Comparison of ENCODE assay signal across 8 cellular contexts in the genomic region with DNA sequence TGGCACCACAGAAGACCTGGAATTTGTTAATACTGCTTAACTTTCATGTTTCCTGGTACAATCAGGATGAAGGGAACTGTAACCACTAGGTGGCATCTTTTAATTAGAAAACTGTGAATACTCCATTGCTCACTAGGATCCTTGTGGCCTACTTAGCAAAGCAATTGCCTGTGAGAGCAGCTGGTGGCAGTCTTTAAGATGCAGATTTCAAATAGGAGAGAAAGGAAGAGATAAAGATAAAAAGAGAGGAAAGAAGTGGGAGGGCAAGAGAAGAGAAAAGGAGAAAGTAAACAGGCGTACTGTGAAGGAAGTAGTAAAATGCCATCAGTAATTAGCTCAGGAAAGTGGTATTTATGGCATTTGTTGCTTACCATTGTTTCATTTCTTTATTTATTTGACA.
DNase-seq lines count a peak whose midpoint lies in the region; ATAC-seq and TF ChIP-seq lines count a peak whose summit lies in the region.

No MANE protein-coding gene starts in this region.

- no peak for TF ChIP-seq POLR2A in heart left ventricle (IDR thresholded peaks at IDR 0.05)
- no peak for TF ChIP-seq POLR2A in prostate gland (IDR thresholded peaks at IDR 0.05)

- peaks cover 9 to 10% of the 10 kb centered on the region in 2 experiments for H3K9me3 ChIP-seq in CD4-positive, CD25-positive, alpha-beta regulatory T cell (ENCODE audit: control insufficient read depth in 2 of 2, low read length in 2 of 2)
- peaks cover 0 to 25% (median 17%) of the 10 kb centered on the region in 12 donors for H3K9me3 ChIP-seq in heart left ventricle
- H3K9me3 ChIP-seq in prostate gland, result no peaks in the 10 kb centered on the region

- peak; percentile 59 to 65 for ATAC-seq in CD4-positive, CD25-positive, alpha-beta regulatory T cell (ENCODE audit: low read depth in 2 of 2)
- peak; percentile 77 for ATAC-seq in activated B cell treated with CpG ODN at 0.5 μM for 24 hours (ENCODE audit: low read depth)
- ATAC-seq in heart left ventricle, result peak; percentile 71 to 96 (median 84)
- ATAC-seq in HG03196 (IDR thresholded peaks at IDR 0.05; ENCODE audit: unreplicated experiment), result no peak
- no peak for ATAC-seq in HG03521 (IDR thresholded peaks at IDR 0.05; ENCODE audit: unreplicated experiment)

- no peaks in the 10 kb centered on the region for H3K27me3 Mint-ChIP-seq in CD4-positive, CD25-positive, alpha-beta regulatory T cell
- no peaks in the 10 kb centered on the region for H3K27me3 Mint-ChIP-seq in activated B cell treated with CpG ODN at 0.5 μM for 24 hours

- POLR2A ChIA-PET in activated B cell treated with CpG ODN at 0.5 μM for 24 hours (lab: Charles Lee), result interaction anchor here (0.9 to 1.9 kb wide), 3 partner anchors 342 to 910 kb away, joined by 3 to 8 read pairs (median 3); no protein-coding TSS in a partner anchor

- no peaks in the 10 kb centered on the region for H3K36me3 ChIP-seq in CD4-positive, CD25-positive, alpha-beta regulatory T cell (ENCODE audit: control insufficient read depth, insufficient read depth, low read length)
- H3K36me3 ChIP-seq in heart left ventricle (no peaks in the 10 kb centered on the region), prostate gland (no peaks in the 10 kb centered on the region)

- H3K4me1 Mint-ChIP-seq in CD4-positive, CD25-positive, alpha-beta regulatory T cell, result peaks cover 3 to 7% (median 4%) of the 10 kb centered on the region in 4 donors
- H3K4me1 Mint-ChIP-seq in activated B cell treated with CpG ODN at 0.5 μM for 24 hours, result peaks cover 4% of the 10 kb centered on the region

- DNase-seq in CD4-positive, CD25-positive, alpha-beta regulatory T cell, result peak in 2 of 3 donors; percentile 49 to 63
- DNase-seq in GM20000 (ENCODE audit: low spot score) (peak; percentile 42), NCI-H2171 treated with DMSO at 0.1 percent for 48 hours (lab: John Stamatoyannopoulos, UW) (peak; percentile 88), activated B cell treated with CpG ODN at 0.5 μM for 24 hours (no peak), heart left ventricle (peak in 3 of 5 donors; percentile 27 to 30 (median 30)), prostate gland (ENCODE audit: low spot score) (peak; percentile 59)

- no peak overlapping the region for H3K4me3 ChIP-seq in CD4-positive, CD25-positive, alpha-beta regulatory T cell (ENCODE audit: low read depth, low read length)
- H3K4me3 ChIP-seq in heart left ventricle (no peak overlapping the region), prostate gland (no peak overlapping the region)

- 44 to 53% (median 45%) methylated on average over 1 of the region's 1 CpG for WGBS in heart left ventricle, 4 donors
- 16% methylated on average over 1 of the region's 1 CpG for WGBS in prostate gland

- no peak overlapping the region for H3K27ac ChIP-seq in CD4-positive, CD25-positive, alpha-beta regulatory T cell (ENCODE audit: insufficient read depth, low read length, poor library complexity, severe bottlenecking)
- peak overlapping the region in 10 of 12 donors; percentile 8 to 58 (median 31) for H3K27ac ChIP-seq in heart left ventricle
- peak overlapping the region; percentile 17 to 55 for H3K27ac ChIP-seq in prostate gland

- H3K4me1 ChIP-seq in CD4-positive, CD25-positive, alpha-beta regulatory T cell (ENCODE audit: control insufficient read depth, insufficient read depth, low read length, poor library complexity, severe bottlenecking), result peaks cover 6% of the 10 kb centered on the region
- H3K4me1 ChIP-seq in heart left ventricle, result peaks cover 0 to 23% (median 6%) of the 10 kb centered on the region in 12 donors
- H3K4me1 ChIP-seq in prostate gland (replicated peaks), result no peaks in the 10 kb centered on the region

- CTCF ChIA-PET in activated B cell treated with CpG ODN at 0.5 μM for 24 hours (lab: Charles Lee), result interaction anchor here (0.6 to 3.7 kb wide), 28 partner anchors 8 to 1195 kb away, joined by 3 to 22 read pairs (median 4); no protein-coding TSS in a partner anchor

- H3K36me3 Mint-ChIP-seq in CD4-positive, CD25-positive, alpha-beta regulatory T cell, result peaks cover 13% of the 10 kb centered on the region
- H3K36me3 Mint-ChIP-seq in activated B cell treated with CpG ODN at 0.5 μM for 24 hours (ENCODE audit: low read depth), result peaks cover 5% of the 10 kb centered on the region

- no peak overlapping the region for H3K27ac Mint-ChIP-seq in CD4-positive, CD25-positive, alpha-beta regulatory T cell
- no peak overlapping the region for H3K27ac Mint-ChIP-seq in activated B cell treated with CpG ODN at 0.5 μM for 24 hours

- no peaks in the 10 kb centered on the region for H3K27me3 ChIP-seq in CD4-positive, CD25-positive, alpha-beta regulatory T cell (ENCODE audit: control insufficient read depth, insufficient read depth, low read length)
- no peaks in the 10 kb centered on the region for H3K27me3 ChIP-seq in heart left ventricle
- H3K27me3 ChIP-seq in prostate gland (replicated peaks; ENCODE audit: insufficient read depth), result no peaks in the 10 kb centered on the region

- intact Hi-C loops in activated B cell treated with CpG ODN at 0.5 μM for 24 hours (cut with micrococcal nuclease) (loop anchor here (1.0 to 5.0 kb wide), 4 partner anchors 883 to 1173 kb away; no protein-coding TSS in a partner anchor), heart left ventricle (cut with DNase I) (loop anchor here in 3 of 10 donors (2.0 to 5.0 kb wide), 3 partner anchors 883 to 908 kb away; no protein-coding TSS in a partner anchor), prostate gland (cut with DNase I) (loop anchor here (2.0 kb wide), 1 partner anchor 883 kb away; no protein-coding TSS in a partner anchor)

- peak; percentile 3 for TF ChIP-seq CTCF in GM20000 (IDR thresholded peaks at IDR 0.05; ENCODE audit: extremely low read depth, missing control alignments)
- TF ChIP-seq CTCF in activated B cell treated with CpG ODN at 0.5 μM for 24 hours (IDR thresholded peaks at IDR 0.05), result no peak
- peak; percentile 46 to 83 (median 62) for TF ChIP-seq CTCF in heart left ventricle (IDR thresholded peaks at IDR 0.05)
- peak; percentile 49 to 90 (median 82) for TF ChIP-seq CTCF in prostate gland (IDR thresholded peaks at IDR 0.05)

- H3K4me3 Mint-ChIP-seq in CD4-positive, CD25-positive, alpha-beta regulatory T cell, result no peak overlapping the region
- no peak overlapping the region for H3K4me3 Mint-ChIP-seq in activated B cell treated with CpG ODN at 0.5 μM for 24 hours

- peaks cover 0 to 19% (median 5%) of the 10 kb centered on the region in 7 donors for H3K9me3 Mint-ChIP-seq in CD4-positive, CD25-positive, alpha-beta regulatory T cell
- H3K9me3 Mint-ChIP-seq in activated B cell treated with CpG ODN at 0.5 μM for 24 hours, result peaks cover 12% of the 10 kb centered on the region

Comparison
In these comparisons a context has a peak if more than half of its experiments do, and no peak if none do; other contexts are left out.
1. ATAC-seq: peak in CD4-positive, CD25-positive, alpha-beta regulatory T cell (2 of 2), activated B cell treated with CpG ODN at 0.5 μM for 24 hours (single experiment) and heart left ventricle (4 of 4); none in HG03196 (single experiment) and HG03521 (single experiment).